In the genomic region with DNA sequence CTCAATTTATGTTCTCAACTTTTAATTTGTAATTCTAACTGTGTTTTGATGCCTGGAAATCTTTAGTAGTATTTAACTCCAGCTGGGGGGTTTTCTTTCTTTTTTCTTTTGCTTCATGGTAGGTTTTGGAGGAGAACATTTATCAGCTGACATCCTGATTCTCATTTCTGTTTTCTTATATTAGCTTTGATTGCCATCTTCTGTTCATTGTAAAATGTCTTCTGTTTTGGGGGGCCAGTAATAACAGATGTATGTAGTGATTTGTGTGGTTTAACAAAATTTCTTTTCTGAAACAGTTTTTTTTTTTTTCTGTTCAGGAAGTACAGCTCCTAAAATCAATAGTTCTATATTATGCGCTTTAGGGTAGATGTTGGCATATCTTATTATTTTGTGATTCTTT, we compare ENCODE assay signal across 1 cellular context.
TF ChIP-seq lines count a peak whose summit lies in the region.

No MANE protein-coding gene starts in this region.

TF ChIP-seq in neural cell, 6 proteins besides CTCF, POLR2A, EP300 and RAD21:
- TF ChIP-seq POLR2AphosphoS5 (IDR thresholded peaks at IDR 0.05): no peak
- no peak for TF ChIP-seq EZH2 (IDR thresholded peaks at IDR 0.05; ENCODE audit: borderline replicate concordance, insufficient read depth, low read length, poor library complexity, severe bottlenecking)
- TF ChIP-seq SMC3 (conservative IDR thresholded peaks at IDR 0.05; ENCODE audit: poor library complexity): no peak
- TF ChIP-seq, protein P1, sequence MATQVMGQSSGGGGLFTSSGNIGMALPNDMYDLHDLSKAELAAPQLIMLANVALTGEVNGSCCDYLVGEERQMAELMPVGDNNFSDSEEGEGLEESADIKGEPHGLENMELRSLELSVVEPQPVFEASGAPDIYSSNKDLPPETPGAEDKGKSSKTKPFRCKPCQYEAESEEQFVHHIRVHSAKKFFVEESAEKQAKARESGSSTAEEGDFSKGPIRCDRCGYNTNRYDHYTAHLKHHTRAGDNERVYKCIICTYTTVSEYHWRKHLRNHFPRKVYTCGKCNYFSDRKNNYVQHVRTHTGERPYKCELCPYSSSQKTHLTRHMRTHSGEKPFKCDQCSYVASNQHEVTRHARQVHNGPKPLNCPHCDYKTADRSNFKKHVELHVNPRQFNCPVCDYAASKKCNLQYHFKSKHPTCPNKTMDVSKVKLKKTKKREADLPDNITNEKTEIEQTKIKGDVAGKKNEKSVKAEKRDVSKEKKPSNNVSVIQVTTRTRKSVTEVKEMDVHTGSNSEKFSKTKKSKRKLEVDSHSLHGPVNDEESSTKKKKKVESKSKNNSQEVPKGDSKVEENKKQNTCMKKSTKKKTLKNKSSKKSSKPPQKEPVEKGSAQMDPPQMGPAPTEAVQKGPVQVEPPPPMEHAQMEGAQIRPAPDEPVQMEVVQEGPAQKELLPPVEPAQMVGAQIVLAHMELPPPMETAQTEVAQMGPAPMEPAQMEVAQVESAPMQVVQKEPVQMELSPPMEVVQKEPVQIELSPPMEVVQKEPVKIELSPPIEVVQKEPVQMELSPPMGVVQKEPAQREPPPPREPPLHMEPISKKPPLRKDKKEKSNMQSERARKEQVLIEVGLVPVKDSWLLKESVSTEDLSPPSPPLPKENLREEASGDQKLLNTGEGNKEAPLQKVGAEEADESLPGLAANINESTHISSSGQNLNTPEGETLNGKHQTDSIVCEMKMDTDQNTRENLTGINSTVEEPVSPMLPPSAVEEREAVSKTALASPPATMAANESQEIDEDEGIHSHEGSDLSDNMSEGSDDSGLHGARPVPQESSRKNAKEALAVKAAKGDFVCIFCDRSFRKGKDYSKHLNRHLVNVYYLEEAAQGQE (IDR thresholded peaks at IDR 0.05; ENCODE audit: borderline replicate concordance): no peak
- no peak for TF ChIP-seq MXI1 (conservative IDR thresholded peaks at IDR 0.05; ENCODE audit: poor library complexity, severe bottlenecking)
- no peak for TF ChIP-seq TAF1 (IDR thresholded peaks at IDR 0.05; ENCODE audit: low read depth)
